19 cellular contexts compared by ENCODE assay signal in genomic region chr16:50653056-50653455, GRCh38. TPM values are rescaled to one million over a fixed set of nuclear protein-coding genes. Genes with fewer than 3 reads are reported as not detected.
"Had no signal": no experiment of that assay in that cellular context is flagged by ENCODE, and none has a peak within 500 bp of the region (broad histone marks: within the 10 kb centered on the region; RNA-seq: fewer than 3 reads in every experiment).

No MANE protein-coding gene starts in this region.

- H3K27me3 ChIP-seq: hepatocyte, neutrophil, suprapubic skin, thyroid gland, uterus had no signal

- H3K27ac ChIP-seq: coronary artery, hepatocyte, neutrophil, suprapubic skin, thyroid gland, uterus had no signal

- H3K4me1 ChIP-seq: suprapubic skin, thyroid gland, uterus had no signal

- DNase-seq: effector CD4-positive, alpha-beta T cell; foreskin melanocyte; head of caudate nucleus; kidney; left colon; left ventricle myocardium superior; mesenchymal stem cell; naive B cell; posterior cingulate gyrus; stimulated activated naive CD4-positive, alpha-beta T cell treated with Interleukin-2 at 50 U/mL for 16 hours; thyroid gland; uterus had no signal

- H3K4me2 ChIP-seq: hepatocyte had no signal

- H3K4me3 ChIP-seq: coronary artery, hepatocyte, lung, suprapubic skin, thyroid gland, uterus had no signal

- H3K36me3 ChIP-seq: suprapubic skin, thyroid gland, uterus had no signal

- H2AFZ ChIP-seq: hepatocyte had no signal

- H3K79me2 ChIP-seq: hepatocyte had no signal

- H3K9me3 ChIP-seq: neutrophil, suprapubic skin, thyroid gland, uterus had no signal

- FAIRE-seq: kidney had no signal

RNA-seq across cellular contexts. Expression of gene SNX20, which starts 28.1 kb away (rescaled TPM):
- total RNA-seq: hepatocyte, osteocyte, pulmonary artery endothelial cell had no signal
- polyA plus RNA-seq: hepatocyte had no signal

RNA-seq across cellular contexts. Expression of gene NOD2, which starts 40.4 kb away (rescaled TPM):
- total RNA-seq: osteocyte had no signal
- polyA plus RNA-seq: hepatocyte had no signal
